8 cellular contexts compared by ENCODE assay signal in genomic region chr6:165468361-165468760, GRCh38.
"Had no signal": no experiment of that assay in that cellular context is flagged by ENCODE, and none has a peak within 500 bp of the region (broad histone marks: within the 10 kb centered on the region; RNA-seq: fewer than 3 reads in every experiment).

No MANE protein-coding gene starts in this region.

- DNase-seq: GM23248, GOT3, H7, HFFc6 had no signal

- H2AFZ ChIP-seq: GM23248 had no signal

- H3K27ac ChIP-seq: GM23248, HL-60 had no signal

- H3K4me3 ChIP-seq: GM23248, HAP-1 had no signal

- H3K4me1 ChIP-seq: HAP-1 had no signal

- H3K9me3 ChIP-seq: HAP-1 had no signal

- ATAC-seq: HCT116, HepG2 had no signal

- H3K36me3 ChIP-seq: HAP-1 had no signal
